In genomic region chr17:78132086-78132676, GRCh38 we compare ENCODE assay signal across 8 cellular contexts. TPM values are rescaled to one million over a fixed set of nuclear protein-coding genes. Genes with fewer than 3 reads are reported as not detected.
DNase-seq lines count a peak whose midpoint lies in the region; ATAC-seq and TF ChIP-seq lines count a peak whose summit lies in the region.

No MANE protein-coding gene starts in this region.

- intact Hi-C loops in Caco-2 (cut with micrococcal nuclease; ENCODE audit: unreplicated experiment): no loop called here

- H3K27me3 ChIP-seq in Caco-2 (replicated peaks; ENCODE audit: control insufficient read depth, insufficient read depth, low read length): no peaks in the 10 kb centered on the region

- H3K9me3 Mint-ChIP-seq in Caco-2 (ENCODE audit: unreplicated experiment): no peaks in the 10 kb centered on the region
- H3K9me3 Mint-ChIP-seq in stimulated activated naive CD8-positive, alpha-beta T cell treated with anti-CD3 and anti-CD28 coated beads, Interleukin-15, amount 100 ng/mL, for 72 hours: no peaks in the 10 kb centered on the region

- peak overlapping the region; percentile 35 for H3K4me3 Mint-ChIP-seq in Caco-2 (ENCODE audit: unreplicated experiment)
- peak overlapping the region; percentile 90 to 95 for H3K4me3 Mint-ChIP-seq in stimulated activated naive CD8-positive, alpha-beta T cell treated with anti-CD3 and anti-CD28 coated beads, Interleukin-15, amount 100 ng/mL, for 72 hours

- POLR2A ChIA-PET in Caco-2 (lab: Charles Lee): no interaction called here

- CTCF ChIA-PET in Caco-2 (lab: Charles Lee): no interaction called here

- peaks cover 13% of the 10 kb centered on the region for H3K4me1 ChIP-seq in Caco-2

- peaks cover 9% of the 10 kb centered on the region for H3K4me1 Mint-ChIP-seq in Caco-2 (ENCODE audit: low read depth, unreplicated experiment)
- H3K4me1 Mint-ChIP-seq in stimulated activated naive CD8-positive, alpha-beta T cell treated with anti-CD3 and anti-CD28 coated beads, Interleukin-15, amount 100 ng/mL, for 72 hours: peaks cover 78% of the 10 kb centered on the region

- no TSS peak for BruUV-seq in Caco-2 (replicated peaks; lab: Mats Ljungman, UMichigan)

- DNase-seq in Caco-2 (peak in 1 of 2 experiments; percentile 62), kidney tubule cell (ENCODE audit: low spot score) (peak; percentile 55), NOMO-1 treated with dmso at 0.1 percent for 144 hours (lab: John Stamatoyannopoulos, UW; ENCODE audit: unreplicated experiment) (no peak), NCI-H1436 (lab: John Stamatoyannopoulos, UW) (no peak), NCI-H748 treated with DMSO at 0.1 percent for 48 hours (lab: John Stamatoyannopoulos, UW) (no peak)
- peak; percentile 67 for DNase-seq in activated effector memory CD4-positive, alpha-beta T cell treated with Interleukin-2 at 50 U/mL for 16 hours
- DNase-seq in stimulated activated naive CD8-positive, alpha-beta T cell treated with anti-CD3 and anti-CD28 coated beads, Interleukin-15, amount 100 ng/mL, for 72 hours: peak; percentile 74 to 81

- H3K27me3 Mint-ChIP-seq in Caco-2 (ENCODE audit: insufficient read depth, unreplicated experiment): no peaks in the 10 kb centered on the region
- no peaks in the 10 kb centered on the region for H3K27me3 Mint-ChIP-seq in stimulated activated naive CD8-positive, alpha-beta T cell treated with anti-CD3 and anti-CD28 coated beads, Interleukin-15, amount 100 ng/mL, for 72 hours

- no peak overlapping the region for H3K27ac Mint-ChIP-seq in Caco-2 (ENCODE audit: unreplicated experiment)
- peak overlapping the region; percentile 11 to 74 for H3K27ac Mint-ChIP-seq in stimulated activated naive CD8-positive, alpha-beta T cell treated with anti-CD3 and anti-CD28 coated beads, Interleukin-15, amount 100 ng/mL, for 72 hours

- peak overlapping the region; percentile 20; the same call in 1 of the 2 replicates for H3K4me3 ChIP-seq in Caco-2 (ENCODE audit: low read depth, low read length)

- H3K9me3 ChIP-seq in Caco-2: no peaks in the 10 kb centered on the region

- no peak for TF ChIP-seq EP300 in Ishikawa (IDR thresholded peaks at IDR 0.05; ENCODE audit: borderline replicate concordance)

- peak; percentile 16 for ATAC-seq in stimulated activated naive CD8-positive, alpha-beta T cell treated with anti-CD3 and anti-CD28 coated beads, Interleukin-15, amount 100 ng/mL, for 72 hours

- H3K36me3 ChIP-seq in Caco-2 (ENCODE audit: control insufficient read depth, insufficient read depth, low read length): no peaks in the 10 kb centered on the region

- no peak for TF ChIP-seq RAD21 in Ishikawa (IDR thresholded peaks at IDR 0.05; ENCODE audit: low read depth)

- H3K36me3 Mint-ChIP-seq in Caco-2 (ENCODE audit: insufficient read depth, unreplicated experiment): peaks cover 17% of the 10 kb centered on the region

- TF ChIP-seq CTCF in Caco-2 (IDR thresholded peaks at IDR 0.05; ENCODE audit: insufficient read depth in 1 of 2, low read depth in 1 of 2, low read length in 1 of 2, severe bottlenecking in 1 of 2, unreplicated experiment in 1 of 2): no peak

TF ChIP-seq in Ishikawa, 13 proteins besides CTCF, POLR2A, EP300 and RAD21:
- TF ChIP-seq, protein P1, sequence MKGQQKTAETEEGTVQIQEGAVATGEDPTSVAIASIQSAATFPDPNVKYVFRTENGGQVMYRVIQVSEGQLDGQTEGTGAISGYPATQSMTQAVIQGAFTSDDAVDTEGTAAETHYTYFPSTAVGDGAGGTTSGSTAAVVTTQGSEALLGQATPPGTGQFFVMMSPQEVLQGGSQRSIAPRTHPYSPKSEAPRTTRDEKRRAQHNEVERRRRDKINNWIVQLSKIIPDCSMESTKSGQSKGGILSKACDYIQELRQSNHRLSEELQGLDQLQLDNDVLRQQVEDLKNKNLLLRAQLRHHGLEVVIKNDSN (IDR thresholded peaks at IDR 0.05): no peak
- no peak for TF ChIP-seq TAF1 (IDR thresholded peaks at IDR 0.05; ENCODE audit: low read depth)
- peak; percentile 49; the same call in 1 of the 2 replicates for TF ChIP-seq TEAD4 (IDR thresholded peaks at IDR 0.05)
- no peak for TF ChIP-seq YY1 (IDR thresholded peaks at IDR 0.05; ENCODE audit: low read depth)
- TF ChIP-seq NFIC (IDR thresholded peaks at IDR 0.05): peak; percentile 55; the same call in 1 of the 2 replicates
- no peak for TF ChIP-seq CEBPB (IDR thresholded peaks at IDR 0.05)
- TF ChIP-seq ZBTB7A (IDR thresholded peaks at IDR 0.05; ENCODE audit: low read depth): no peak; the same call in 1 of the 2 replicates
- TF ChIP-seq CREB1 (IDR thresholded peaks at IDR 0.05; ENCODE audit: low read depth): no peak
- TF ChIP-seq, protein P2, sequence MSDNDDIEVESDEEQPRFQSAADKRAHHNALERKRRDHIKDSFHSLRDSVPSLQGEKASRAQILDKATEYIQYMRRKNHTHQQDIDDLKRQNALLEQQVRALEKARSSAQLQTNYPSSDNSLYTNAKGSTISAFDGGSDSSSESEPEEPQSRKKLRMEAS (IDR thresholded peaks at IDR 0.05): peak; percentile 38; the same call in 1 of the 2 replicates

RNA-seq across cellular contexts. Expression of gene TMC8, which starts 1.6 kb away (rescaled TPM):
- not detected in 2 replicates for total RNA-seq in Caco-2 (2022)

RNA-seq across cellular contexts. Expression of gene TMC6, which starts 3.6 kb away (rescaled TPM):
- total RNA-seq in Caco-2 (2022): 77.7 and 84.7 TPM in 2 replicates

RNA-seq across cellular contexts. Expression of gene C17orf99, which starts 14.0 kb away (rescaled TPM):
- total RNA-seq in Caco-2 (2022): not detected in 2 replicates

RNA-seq across cellular contexts. Expression of gene SYNGR2, which starts 36.2 kb away (rescaled TPM):
- 169 and 193 TPM in 2 replicates for total RNA-seq in Caco-2 (2022)

RNA-seq across cellular contexts. Expression of gene TK1, which starts 54.7 kb away (rescaled TPM):
- 171 and 190 TPM in 2 replicates for total RNA-seq in Caco-2 (2022)

Comparison
In these comparisons a context has a peak if more than half of its experiments do, and no peak if none do; other contexts are left out.
1. DNase-seq: peak in activated effector memory CD4-positive, alpha-beta T cell treated with Interleukin-2 at 50 U/mL for 16 hours (single experiment), kidney tubule cell (single experiment) and stimulated activated naive CD8-positive, alpha-beta T cell treated with anti-CD3 and anti-CD28 coated beads, Interleukin-15, amount 100 ng/mL, for 72 hours (2 of 2); none in NOMO-1 treated with dmso at 0.1 percent for 144 hours (single experiment), NCI-H1436 (single experiment) and NCI-H748 treated with DMSO at 0.1 percent for 48 hours (single experiment).